Comparison of ENCODE assay signal across 18 cellular contexts in genomic region chr3:190063490-190063889, GRCh38. TPM values are rescaled to one million over a fixed set of nuclear protein-coding genes. Genes with fewer than 3 reads are reported as not detected.
"Had no signal": no experiment of that assay in that cellular context is flagged by ENCODE, and none has a peak within 500 bp of the region (broad histone marks: within the 10 kb centered on the region; RNA-seq: fewer than 3 reads in every experiment).

No MANE protein-coding gene starts in this region.

- H3K27ac Mint-ChIP-seq: activated CD4-positive, alpha-beta T cell treated with anti-CD3 and anti-CD28 coated beads, Interleukin-2, amount 10 ng/mL, durations not matched to agents 24 days and 14 days; activated CD8-positive, alpha-beta T cell treated with anti-CD3 and anti-CD28 coated beads, Interleukin-2, amount 10 ng/mL, durations not matched to agents 7 days and 5 days; activated T-helper 1 cell treated with anti-CD3 and anti-CD28 coated beads, Interleukin-12 subunit alpha, Interleukin-12 subunit beta, Interleukin-2, Interleukin-4 antibody, amounts not matched to agents 30 ng/mL and 10 ng/mL and 1 ng/mL, durations not matched to agents 14 hours and 24 hours and 36 hours; stimulated activated memory B cell treated with anti-CD40 and anti-IgM and Interleukin-4, amounts not matched to agents 10 μg/mL and 1 μg/mL and 100 μg/mL, for 72 hours had no signal

- H3K9me3 Mint-ChIP-seq: activated CD4-positive, alpha-beta T cell treated with anti-CD3 and anti-CD28 coated beads, Interleukin-2, amount 10 ng/mL, durations not matched to agents 24 days and 14 days; activated T-helper 1 cell treated with anti-CD3 and anti-CD28 coated beads, Interleukin-12 subunit alpha, Interleukin-12 subunit beta, Interleukin-2, Interleukin-4 antibody, amounts not matched to agents 30 ng/mL and 10 ng/mL and 1 ng/mL, durations not matched to agents 14 hours and 24 hours and 36 hours; stimulated activated memory B cell treated with anti-CD40 and anti-IgM and Interleukin-4, amounts not matched to agents 10 μg/mL and 1 μg/mL and 100 μg/mL, for 72 hours had no signal

- H3K9me3 ChIP-seq: neutrophil, tibial artery had no signal

- H3K27me3 Mint-ChIP-seq: stimulated activated memory B cell treated with anti-CD40 and anti-IgM and Interleukin-4, amounts not matched to agents 10 μg/mL and 1 μg/mL and 100 μg/mL, for 72 hours had no signal

- ATAC-seq: activated CD8-positive, alpha-beta T cell treated with anti-CD3 and anti-CD28 coated beads, Interleukin-2, amount 10 ng/mL, durations not matched to agents 7 days and 5 days; naive thymus-derived CD8-positive, alpha-beta T cell; stimulated activated memory B cell treated with anti-CD40 and anti-IgM and Interleukin-4, amounts not matched to agents 10 μg/mL and 1 μg/mL and 100 μg/mL, for 72 hours had no signal

- H3K4me3 ChIP-seq: lung, tibial artery had no signal

- DNase-seq: activated CD4-positive, alpha-beta T cell treated with anti-CD3 and anti-CD28 coated beads, Interleukin-2, amount 10 ng/mL, durations not matched to agents 24 days and 14 days; activated CD4-positive, CD25-positive, alpha-beta regulatory T cell; activated CD8-positive, alpha-beta memory T cell treated with anti-CD3 and anti-CD28 coated beads, Interleukin-2, amount 50 U/mL, for 48 hours; activated CD8-positive, alpha-beta T cell treated with anti-CD3 and anti-CD28 coated beads, Interleukin-2, amount 10 ng/mL, durations not matched to agents 7 days and 5 days; activated naive CD4-positive, alpha-beta T cell; anterior cingulate cortex; islet precursor cell; naive thymus-derived CD8-positive, alpha-beta T cell; stimulated activated CD4-positive, alpha-beta T cell treated with anti-CD3 and anti-CD28 coated beads, Interleukin-2, amount 100 ng/mL, for 48 hours; tibial artery had no signal

- H3K36me3 ChIP-seq: neutrophil, tibial artery had no signal

- H3K27ac ChIP-seq: neutrophil, tibial artery had no signal

- H3K4me3 Mint-ChIP-seq: activated CD4-positive, alpha-beta T cell treated with anti-CD3 and anti-CD28 coated beads, Interleukin-2, amount 10 ng/mL, durations not matched to agents 24 days and 14 days; activated CD8-positive, alpha-beta T cell treated with anti-CD3 and anti-CD28 coated beads, Interleukin-2, amount 10 ng/mL, durations not matched to agents 7 days and 5 days; activated T-helper 1 cell treated with anti-CD3 and anti-CD28 coated beads, Interleukin-12 subunit alpha, Interleukin-12 subunit beta, Interleukin-2, Interleukin-4 antibody, amounts not matched to agents 30 ng/mL and 10 ng/mL and 1 ng/mL, durations not matched to agents 14 hours and 24 hours and 36 hours; naive thymus-derived CD8-positive, alpha-beta T cell; stimulated activated memory B cell treated with anti-CD40 and anti-IgM and Interleukin-4, amounts not matched to agents 10 μg/mL and 1 μg/mL and 100 μg/mL, for 72 hours had no signal

- H3K27me3 ChIP-seq: neutrophil, tibial artery had no signal

- FAIRE-seq: bronchial epithelial cell, TTC549, urothelium cell line had no signal

- H3K4me1 Mint-ChIP-seq: activated CD4-positive, alpha-beta T cell treated with anti-CD3 and anti-CD28 coated beads, Interleukin-2, amount 10 ng/mL, durations not matched to agents 24 days and 14 days; naive thymus-derived CD8-positive, alpha-beta T cell; stimulated activated memory B cell treated with anti-CD40 and anti-IgM and Interleukin-4, amounts not matched to agents 10 μg/mL and 1 μg/mL and 100 μg/mL, for 72 hours had no signal

RNA-seq across cellular contexts. Expression of gene P3H2, which starts 57.2 kb away (rescaled TPM):
- total RNA-seq: activated CD4-positive, alpha-beta T cell treated with anti-CD3 and anti-CD28 coated beads, Interleukin-2, amount 10 ng/mL, durations not matched to agents 24 days and 14 days; activated CD8-positive, alpha-beta T cell treated with anti-CD3 and anti-CD28 coated beads, Interleukin-2, amount 10 ng/mL, durations not matched to agents 7 days and 5 days; activated T-helper 1 cell treated with anti-CD3 and anti-CD28 coated beads, Interleukin-12 subunit alpha, Interleukin-12 subunit beta, Interleukin-2, Interleukin-4 antibody, amounts not matched to agents 30 ng/mL and 10 ng/mL and 1 ng/mL, durations not matched to agents 14 hours and 24 hours and 36 hours; naive thymus-derived CD8-positive, alpha-beta T cell; T-helper 2 cell treated with Interferon-gamma antibody and Interleukin-4, amounts not matched to agents 100 ng/mL and 5 ng/mL, for 36 hours had no signal
- polyA plus RNA-seq: naive thymus-derived CD8-positive, alpha-beta T cell had no signal
